Comparison of ENCODE assay signal across 8 cellular contexts in genomic region chr12:26832817-26833691, GRCh38. TPM values are rescaled to one million over a fixed set of nuclear protein-coding genes. Genes with fewer than 3 reads are reported as not detected.
DNase-seq lines count a peak whose midpoint lies in the region; ATAC-seq and TF ChIP-seq lines count a peak whose summit lies in the region.

Gene ITPR2, minus strand, starts transcription at chr12:26833194. Its CDS starts 413 bp downstream, at chr12:26832781.

- H4K20me1 ChIP-seq in MM.1S (ENCODE audit: insufficient read depth, low read length) = no peaks in the 10 kb centered on the region

- H3K27me3 Mint-ChIP-seq in activated naive CD4-positive, alpha-beta T cell treated with anti-CD3 and anti-CD28 coated beads, Interleukin-2, amount 10 ng/mL, durations not matched to agents 7 days and 5 days = peaks cover 4% of the 10 kb centered on the region

- peak within 1 kb of the TSS; percentile 98 for H3K4me3 Mint-ChIP-seq in activated naive CD4-positive, alpha-beta T cell treated with anti-CD3 and anti-CD28 coated beads, Interleukin-2, amount 10 ng/mL, durations not matched to agents 7 days and 5 days

- peak; percentile 95 for ATAC-seq in omental fat pad (ENCODE audit: low FRiP score)

- peak within 1 kb of the TSS; percentile 94 for H2AFZ ChIP-seq in MM.1S (ENCODE audit: low read length)

- CTCF ChIA-PET in activated naive CD4-positive, alpha-beta T cell treated with anti-CD3 and anti-CD28 coated beads, Interleukin-2, amount 10 ng/mL, durations not matched to agents 7 days and 5 days (lab: Charles Lee) = interaction anchor here (0.7 to 2.6 kb wide), 16 partner anchors 7 to 188 kb away, joined by 3 to 21 read pairs (median 4); partner anchors contain the start of gene TM7SF3

- H3K4me2 ChIP-seq in MM.1S (ENCODE audit: low read depth, low read length) = peak within 1 kb of the TSS; percentile 83

- peak within 1 kb of the TSS; percentile 70 for H3K4me3 ChIP-seq in HAP-1
- peak within 1 kb of the TSS; percentile 93 for H3K4me3 ChIP-seq in MM.1S (ENCODE audit: low read length)
- peak within 1 kb of the TSS; percentile 79 for H3K4me3 ChIP-seq in SK-N-MC
- H3K4me3 ChIP-seq in testis = peak within 1 kb of the TSS; percentile 80 to 98

- in situ Hi-C loops in HAP-1 (cut with MboI; ENCODE audit: low sequenced_read_pairs) = loop anchor here (10.0 kb wide), 1 partner anchor 108 kb away; no protein-coding TSS in a partner anchor

- DNase-seq in GM04504 (ENCODE audit: low read depth) (peak; percentile 77), HAP-1 (ENCODE audit: low spot score in 2 of 2) (peak; percentile 94 to 97), MM.1S (peak; percentile 94), SK-N-MC (ENCODE audit: low read depth, low spot score) (no peak), globus pallidus (ENCODE audit: low spot score) (peak; percentile 91), omental fat pad (ENCODE audit: low spot score) (peak; percentile 77), testis (peak; percentile 96)
- peak; percentile 95 for DNase-seq in activated naive CD4-positive, alpha-beta T cell treated with anti-CD3 and anti-CD28 coated beads, Interleukin-2, amount 10 ng/mL, durations not matched to agents 7 days and 5 days

- H3K9me3 ChIP-seq in HAP-1 = no peaks in the 10 kb centered on the region
- H3K9me3 ChIP-seq in MM.1S (replicated peaks; ENCODE audit: insufficient read depth, low read length) = no peaks in the 10 kb centered on the region
- H3K9me3 ChIP-seq in SK-N-MC (ENCODE audit: low read depth, low read length) = no peaks in the 10 kb centered on the region
- no peaks in the 10 kb centered on the region for H3K9me3 ChIP-seq in testis

- H3K36me3 Mint-ChIP-seq in activated naive CD4-positive, alpha-beta T cell treated with anti-CD3 and anti-CD28 coated beads, Interleukin-2, amount 10 ng/mL, durations not matched to agents 7 days and 5 days = peaks cover 4% of the 10 kb centered on the region

- H3F3A ChIP-seq in MM.1S (ENCODE audit: insufficient read depth, low read length) = peaks cover 24% of the 10 kb centered on the region

- H3K4me1 Mint-ChIP-seq in activated naive CD4-positive, alpha-beta T cell treated with anti-CD3 and anti-CD28 coated beads, Interleukin-2, amount 10 ng/mL, durations not matched to agents 7 days and 5 days = peaks cover 36% of the 10 kb centered on the region

- H3K27me3 ChIP-seq in HAP-1 (ENCODE audit: low read depth) (no peaks in the 10 kb centered on the region), MM.1S (replicated peaks; ENCODE audit: insufficient read depth, low read length) (no peaks in the 10 kb centered on the region), testis (no peaks in the 10 kb centered on the region)

- TF ChIP-seq POLR2A in testis (IDR thresholded peaks at IDR 0.05) = peak; percentile 78

- peak within 1 kb of the TSS; percentile 98 for H3K27ac Mint-ChIP-seq in activated naive CD4-positive, alpha-beta T cell treated with anti-CD3 and anti-CD28 coated beads, Interleukin-2, amount 10 ng/mL, durations not matched to agents 7 days and 5 days

- peaks cover 17% of the 10 kb centered on the region for H3K4me1 ChIP-seq in HAP-1
- peaks cover 14% of the 10 kb centered on the region for H3K4me1 ChIP-seq in MM.1S (ENCODE audit: low read length)
- H3K4me1 ChIP-seq in testis = no peaks in the 10 kb centered on the region

- peaks cover 43% of the 10 kb centered on the region for H3K79me2 ChIP-seq in MM.1S (ENCODE audit: low read length)

- WGBS in testis, 2 donors = 1% methylated on average over 51 to 80 of the region's 92 CpGs

- H3K36me3 ChIP-seq in HAP-1 (replicated peaks) (no peaks in the 10 kb centered on the region), MM.1S (replicated peaks; ENCODE audit: insufficient read depth, low read length) (no peaks in the 10 kb centered on the region), SK-N-MC (ENCODE audit: insufficient read depth, low read length) (no peaks in the 10 kb centered on the region), testis (ENCODE audit: low read depth, missing control alignments) (no peaks in the 10 kb centered on the region)

- no peak for TF ChIP-seq CTCF in MM.1S (IDR thresholded peaks at IDR 0.05; ENCODE audit: low read length)
- no peak for TF ChIP-seq CTCF in omental fat pad (IDR thresholded peaks at IDR 0.05)
- TF ChIP-seq CTCF in testis (IDR thresholded peaks at IDR 0.05) = peak in 2 of 3 experiments; percentile 2 to 14

- H3K27ac ChIP-seq in MM.1S (ENCODE audit: low read length) = peak within 1 kb of the TSS; percentile 89
- no peak within 1 kb of the TSS for H3K27ac ChIP-seq in SK-N-MC
- peak within 1 kb of the TSS; percentile 91 to 94 for H3K27ac ChIP-seq in testis

- H3K9ac ChIP-seq in MM.1S (ENCODE audit: low read length) (peak within 1 kb of the TSS; percentile 87), SK-N-MC (ENCODE audit: insufficient read length) (peak within 1 kb of the TSS; percentile 55)

- intact Hi-C loops in testis (cut with DNase I; ENCODE audit: low total_unique reads) = no loop called here

- no peaks in the 10 kb centered on the region for H3K9me2 ChIP-seq in MM.1S (replicated peaks; ENCODE audit: insufficient read depth, low read length)

- H3K9me3 Mint-ChIP-seq in activated naive CD4-positive, alpha-beta T cell treated with anti-CD3 and anti-CD28 coated beads, Interleukin-2, amount 10 ng/mL, durations not matched to agents 7 days and 5 days = no peaks in the 10 kb centered on the region

RNA-seq across cellular contexts. Expression of gene ITPR2, which starts in this region (rescaled TPM):
- total RNA-seq in omental fat pad = 10 to 100 TPM; 39.0 to 62.9 (median 47.4) TPM
- total RNA-seq in testis = 10 to 100 TPM; 56.9 to 60.6 TPM
- 4.9 TPM for polyA plus RNA-seq in testis (ENCODE audit: insufficient read depth, low read depth, low replicate concordance)

Comparison
In these comparisons a context has a peak if more than half of its experiments do, and no peak if none do; other contexts are left out.
1. CTCF ChIP-seq: peak in testis (2 of 3); none in MM.1S (single experiment) and omental fat pad (0 of 3).
2. Peak in every context shown above with its lines, with median percentiles within 50 percentile points of each other: H3K4me3 ChIP-seq.